Comparison of ENCODE assay signal across 1 cellular context in the genomic region with DNA sequence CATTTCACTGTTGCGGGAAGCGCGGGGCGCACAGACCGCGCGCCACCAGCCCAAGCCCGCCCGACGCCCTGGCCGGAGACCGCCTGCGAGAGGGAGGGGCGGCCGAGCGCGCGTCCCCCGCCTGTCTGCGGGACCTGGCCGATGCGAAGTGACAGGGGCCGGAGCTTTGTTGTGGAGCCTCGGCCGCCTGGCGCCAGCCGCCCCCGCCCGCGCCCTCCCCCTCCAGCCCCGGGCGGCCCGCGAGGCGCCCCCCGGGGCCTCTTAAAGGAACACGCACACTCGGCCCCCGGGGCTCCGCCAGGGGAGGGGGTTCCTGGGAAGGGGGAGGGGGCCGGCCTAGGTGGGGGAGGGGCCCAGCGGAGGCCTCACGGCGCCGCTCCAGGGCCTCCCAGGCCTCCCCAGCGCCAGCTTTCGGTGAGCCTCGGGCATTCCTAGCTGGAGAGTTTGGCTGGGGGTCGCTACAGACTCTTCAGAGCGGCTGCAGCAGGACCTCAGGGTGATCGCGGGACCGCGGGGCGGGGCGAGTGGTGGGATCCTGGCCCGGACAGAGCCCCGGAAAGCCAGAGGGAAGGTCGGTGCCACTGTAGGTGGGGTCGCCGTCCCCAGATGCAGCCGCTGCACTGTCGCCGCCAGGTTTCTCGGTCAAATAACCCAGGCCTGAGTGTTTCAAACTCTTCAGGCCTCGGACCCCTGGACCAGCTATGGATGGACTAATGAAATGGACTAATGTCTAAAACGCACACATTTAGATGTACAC.
TF ChIP-seq lines count a peak whose summit lies in the region.

No MANE protein-coding gene starts in this region.

TF ChIP-seq in SK-N-SH, 30 proteins besides CTCF, POLR2A, EP300 and RAD21:
- TF ChIP-seq, protein P1, sequence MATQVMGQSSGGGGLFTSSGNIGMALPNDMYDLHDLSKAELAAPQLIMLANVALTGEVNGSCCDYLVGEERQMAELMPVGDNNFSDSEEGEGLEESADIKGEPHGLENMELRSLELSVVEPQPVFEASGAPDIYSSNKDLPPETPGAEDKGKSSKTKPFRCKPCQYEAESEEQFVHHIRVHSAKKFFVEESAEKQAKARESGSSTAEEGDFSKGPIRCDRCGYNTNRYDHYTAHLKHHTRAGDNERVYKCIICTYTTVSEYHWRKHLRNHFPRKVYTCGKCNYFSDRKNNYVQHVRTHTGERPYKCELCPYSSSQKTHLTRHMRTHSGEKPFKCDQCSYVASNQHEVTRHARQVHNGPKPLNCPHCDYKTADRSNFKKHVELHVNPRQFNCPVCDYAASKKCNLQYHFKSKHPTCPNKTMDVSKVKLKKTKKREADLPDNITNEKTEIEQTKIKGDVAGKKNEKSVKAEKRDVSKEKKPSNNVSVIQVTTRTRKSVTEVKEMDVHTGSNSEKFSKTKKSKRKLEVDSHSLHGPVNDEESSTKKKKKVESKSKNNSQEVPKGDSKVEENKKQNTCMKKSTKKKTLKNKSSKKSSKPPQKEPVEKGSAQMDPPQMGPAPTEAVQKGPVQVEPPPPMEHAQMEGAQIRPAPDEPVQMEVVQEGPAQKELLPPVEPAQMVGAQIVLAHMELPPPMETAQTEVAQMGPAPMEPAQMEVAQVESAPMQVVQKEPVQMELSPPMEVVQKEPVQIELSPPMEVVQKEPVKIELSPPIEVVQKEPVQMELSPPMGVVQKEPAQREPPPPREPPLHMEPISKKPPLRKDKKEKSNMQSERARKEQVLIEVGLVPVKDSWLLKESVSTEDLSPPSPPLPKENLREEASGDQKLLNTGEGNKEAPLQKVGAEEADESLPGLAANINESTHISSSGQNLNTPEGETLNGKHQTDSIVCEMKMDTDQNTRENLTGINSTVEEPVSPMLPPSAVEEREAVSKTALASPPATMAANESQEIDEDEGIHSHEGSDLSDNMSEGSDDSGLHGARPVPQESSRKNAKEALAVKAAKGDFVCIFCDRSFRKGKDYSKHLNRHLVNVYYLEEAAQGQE (IDR thresholded peaks at IDR 0.05; ENCODE audit: low read depth, low read length) = no peak
- no peak for TF ChIP-seq TCF12 (IDR thresholded peaks at IDR 0.05)
- TF ChIP-seq SIN3A (IDR thresholded peaks at IDR 0.05; ENCODE audit: borderline replicate concordance, low read depth, low read length) = 0 out of 2 replicates have a peak, but pooled peaks have one; percentile 24
- TF ChIP-seq MXI1 (IDR thresholded peaks at IDR 0.05; ENCODE audit: low read depth, low read length) = no peak; the same call in 1 of the 2 replicates
- no peak; the same call in 1 of the 2 replicates for TF ChIP-seq POLR2AphosphoS5 (IDR thresholded peaks at IDR 0.05; ENCODE audit: low read depth, low read length)
- no peak for TF ChIP-seq GATA2 (CRISPR knock-in tag; IDR thresholded peaks at IDR 0.05)
- TF ChIP-seq TEAD4 (IDR thresholded peaks at IDR 0.05; ENCODE audit: borderline replicate concordance, insufficient read depth) = 0 out of 2 replicates have a peak, but pooled peaks have one; percentile 4
- no peak for TF ChIP-seq NFIC (IDR thresholded peaks at IDR 0.05; ENCODE audit: borderline replicate concordance)
- TF ChIP-seq YY1 (IDR thresholded peaks at IDR 0.05; ENCODE audit: low read depth) = no peak
- 0 out of 2 replicates have a peak, but pooled peaks have one; percentile 10 for TF ChIP-seq TAF1 (IDR thresholded peaks at IDR 0.05; ENCODE audit: borderline replicate concordance, low read depth, low read length)
- TF ChIP-seq RCOR1 (IDR thresholded peaks at IDR 0.05; ENCODE audit: low read length) = no peak
- TF ChIP-seq CHD2 (IDR thresholded peaks at IDR 0.05; ENCODE audit: low read length, partially characterized antibody) = peak; percentile 35
- peak; percentile 1; the same call in 1 of the 2 replicates for TF ChIP-seq SMC3 (IDR thresholded peaks at IDR 0.05; ENCODE audit: low read depth, low read length)
- peak; percentile 79 for TF ChIP-seq PBX3 (IDR thresholded peaks at IDR 0.05)
